Comparison of ENCODE assay signal across 8 cellular contexts in genomic region chr3:120558784-120559227, GRCh38. TPM values are rescaled to one million over a fixed set of nuclear protein-coding genes. Genes with fewer than 3 reads are reported as not detected.
DNase-seq lines count a peak whose midpoint lies in the region; ATAC-seq and TF ChIP-seq lines count a peak whose summit lies in the region.

No MANE protein-coding gene starts in this region.

- no peaks in the 10 kb centered on the region for H3K4me1 ChIP-seq in foreskin keratinocyte
- H3K4me1 ChIP-seq in neural progenitor cell: peaks cover 18% of the 10 kb centered on the region
- H3K4me1 ChIP-seq in stomach smooth muscle (ENCODE audit: control insufficient read depth, insufficient read depth, low read length): peaks cover 44% of the 10 kb centered on the region

- H3K27ac Mint-ChIP-seq in neural progenitor cell: peak overlapping the region; percentile 88

- peak overlapping the region; percentile 87 for H3K4me2 ChIP-seq in neural progenitor cell

- H3K79me2 ChIP-seq in neural progenitor cell (ENCODE audit: low read depth): no peaks in the 10 kb centered on the region

- peak overlapping the region; percentile 68 for H2AFZ ChIP-seq in neural progenitor cell (replicated peaks)

- H3K4me3 ChIP-seq in H7 (ENCODE audit: insufficient read depth, low read depth, low read length) (peak overlapping the region; percentile 74), neural progenitor cell (peak overlapping the region; percentile 44), stomach smooth muscle (ENCODE audit: low read length in 2 of 2) (peak overlapping the region; percentile 81 to 90)

- peaks cover 33% of the 10 kb centered on the region for H3K4me1 Mint-ChIP-seq in neural progenitor cell

- H3K36me3 Mint-ChIP-seq in neural progenitor cell: no peaks in the 10 kb centered on the region

- H3K9me3 Mint-ChIP-seq in neural progenitor cell: no peaks in the 10 kb centered on the region

- H3K9ac ChIP-seq in neural progenitor cell: no peak overlapping the region
- peak overlapping the region; percentile 82 to 83 for H3K9ac ChIP-seq in stomach smooth muscle (ENCODE audit: low read length in 2 of 2)

- DNase-seq in ELR (ENCODE audit: low read depth): peak; percentile 94
- DNase-seq in H7: peak; percentile 86
- peak; percentile 83 for DNase-seq in LoVo (ENCODE audit: low spot score)
- DNase-seq in SIG-M5 (lab: John Stamatoyannopoulos, UW): peak; percentile 16
- DNase-seq in activated gamma-delta T cell treated with Interleukin-2 at 50 U/mL for 16 hours: peak; percentile 86
- peak; percentile 46 to 70 for DNase-seq in foreskin keratinocyte
- DNase-seq in neural progenitor cell (ENCODE audit: low spot score): peak; percentile 95

- H3K4me3 Mint-ChIP-seq in neural progenitor cell: peak overlapping the region; percentile 79

- ATAC-seq in foreskin keratinocyte: peak; percentile 75

- H3K27me3 Mint-ChIP-seq in neural progenitor cell (ENCODE audit: insufficient read depth, low read depth): peaks cover 7% of the 10 kb centered on the region

- H3K36me3 ChIP-seq in H7 (replicated peaks; ENCODE audit: control insufficient read depth, insufficient read depth, low read length) (no peaks in the 10 kb centered on the region), neural progenitor cell (no peaks in the 10 kb centered on the region), stomach smooth muscle (ENCODE audit: control insufficient read depth in 2 of 2, insufficient read depth in 2 of 2, low read length in 2 of 2) (no peaks in the 10 kb centered on the region)

- H3K9me3 ChIP-seq in neural progenitor cell (ENCODE audit: low read depth) (no peaks in the 10 kb centered on the region), stomach smooth muscle (ENCODE audit: control insufficient read depth in 2 of 2, low read length in 2 of 2) (no peaks in the 10 kb centered on the region)

- H3K27ac ChIP-seq in foreskin keratinocyte: peak overlapping the region; percentile 13
- peak overlapping the region; percentile 79 for H3K27ac ChIP-seq in neural progenitor cell
- peak overlapping the region; percentile 84 for H3K27ac ChIP-seq in stomach smooth muscle (ENCODE audit: low read length)

- TF ChIP-seq CTCF in foreskin keratinocyte (conservative IDR thresholded peaks at IDR 0.05) (peak; percentile 99), neural progenitor cell (IDR thresholded peaks at IDR 0.05) (peak; percentile 97)

- peaks cover 28% of the 10 kb centered on the region for H3F3A ChIP-seq in neural progenitor cell (ENCODE audit: low read depth)

- peaks cover 3% of the 10 kb centered on the region for H4K20me1 ChIP-seq in neural progenitor cell (ENCODE audit: low read depth)

- H3K27me3 ChIP-seq in H7 (ENCODE audit: control insufficient read depth, insufficient read depth, low read length) (no peaks in the 10 kb centered on the region; the same call in 1 of the 2 replicates), foreskin keratinocyte (no peaks in the 10 kb centered on the region), neural progenitor cell (no peaks in the 10 kb centered on the region), stomach smooth muscle (ENCODE audit: control insufficient read depth in 1 of 2, insufficient read depth in 2 of 2, low read length in 2 of 2) (no peaks in the 10 kb centered on the region)

RNA-seq across cellular contexts. Expression of gene NDUFB4, which starts 37.3 kb away (rescaled TPM):
- 247 and 262 TPM in 2 replicates for total RNA-seq in H7 (2014; rRNA removed; shearing (Covaris generic))
- 164 and 169 TPM in 2 replicates for total RNA-seq in foreskin keratinocyte
- 264 and 273 TPM in 2 replicates for polyA plus RNA-seq in foreskin keratinocyte
- 132 and 172 TPM in 2 replicates for total RNA-seq in neural progenitor cell (ENCODE audit: low replicate concordance)

Comparison
In these comparisons a context has a peak if more than half of its experiments do, and no peak if none do; other contexts are left out.
1. Peak in every context shown above with its lines: DNase-seq, ATAC-seq, H3K4me3 ChIP-seq and H3K27ac ChIP-seq.
2. DNase-seq: peak in every context shown above with its lines; median percentile 95 in neural progenitor cell; 94 in ELR; 86 in H7; 86 in activated gamma-delta T cell treated with Interleukin-2 at 50 U/mL for 16 hours; 83 in LoVo; 58 in foreskin keratinocyte; 16 in SIG-M5.
3. H3K27ac ChIP-seq: peak in every context shown above with its lines; median percentile 84 in stomach smooth muscle; 79 in neural progenitor cell; 13 in foreskin keratinocyte.